In the genomic region with DNA sequence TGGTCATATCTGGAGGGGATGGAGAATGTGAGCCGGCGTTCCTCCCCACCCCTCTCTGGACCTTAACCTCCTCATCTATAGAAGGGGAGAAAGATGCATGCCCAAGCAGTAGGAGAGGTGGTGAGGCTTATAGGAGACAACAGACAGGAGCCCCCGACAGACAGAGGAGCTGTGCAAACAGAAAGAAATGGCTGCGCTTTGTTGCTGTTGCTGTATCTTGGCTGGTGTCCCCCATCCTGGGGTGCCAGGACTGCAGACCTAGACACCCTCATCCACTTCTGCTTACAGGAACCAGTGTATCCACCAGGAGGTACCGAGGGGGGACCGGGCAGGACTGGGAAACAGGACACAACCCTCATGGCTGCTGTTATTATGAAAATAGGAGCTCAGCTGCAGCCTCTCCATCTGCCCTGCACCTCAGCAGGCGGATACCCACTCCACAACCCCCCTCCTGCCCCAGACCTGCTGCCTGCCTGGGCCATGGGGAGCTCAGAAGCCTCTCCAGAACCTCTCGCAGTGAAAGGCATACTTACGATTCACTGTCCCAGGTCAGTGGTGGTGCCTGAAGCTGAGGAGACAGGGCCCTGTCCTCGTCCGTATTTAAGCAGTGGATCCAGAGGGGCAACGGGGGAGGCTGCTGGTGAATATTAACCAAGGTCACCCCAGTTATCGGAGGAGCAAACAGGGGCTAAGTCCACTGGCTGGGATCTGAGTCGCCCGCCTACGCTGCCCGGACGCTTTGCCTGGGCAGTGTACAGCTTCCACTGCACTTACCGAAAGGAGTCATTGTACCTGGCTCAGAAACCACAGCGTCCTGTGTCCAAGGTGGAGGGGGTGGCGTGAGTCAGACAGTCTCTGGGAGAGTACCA, we compare ENCODE assay signal across 1 cellular context.
A peak's percentile ranks its signal among the peaks of the same experiment; 100 is the strongest.
TF ChIP-seq lines count a peak whose summit lies in the region.

A gene (minus strand): TSS at position 576 of the 869 bp plus-strand sequence. CDS start 5,365 bp downstream, outside the sequence.

TF ChIP-seq in HepG2, 621 proteins besides CTCF, POLR2A, EP300 and RAD21 (continued from another document and continues in another):
- TF ChIP-seq ZNF773 (CRISPR knock-in tag; IDR thresholded peaks at IDR 0.05; ENCODE audit: borderline replicate concordance) (no peak), BCL6 (CRISPR knock-in tag; IDR thresholded peaks at IDR 0.05) (peak; percentile 82), ZNF460 (CRISPR knock-in tag; IDR thresholded peaks at IDR 0.05; ENCODE audit: borderline replicate concordance) (no peak), TEAD2 (CRISPR knock-in tag; IDR thresholded peaks at IDR 0.05) (no peak), ZBTB38 (CRISPR knock-in tag; IDR thresholded peaks at IDR 0.05) (no peak; the same call in 1 of the 2 replicates), ZNF33B (CRISPR knock-in tag; IDR thresholded peaks at IDR 0.05) (0 out of 2 replicates have a peak, but pooled peaks have one; percentile 45), SETDB1 (CRISPR knock-in tag; IDR thresholded peaks at IDR 0.05; ENCODE audit: borderline replicate concordance) (no peak), MAFF (IDR thresholded peaks at IDR 0.05; ENCODE audit: low read depth, low read length) (no peak), NONO (IDR thresholded peaks at IDR 0.05) (no peak), NONO (CRISPR knock-in tag; conservative IDR thresholded peaks at IDR 0.05) (peak; percentile 89), ELF3 (CRISPR knock-in tag; IDR thresholded peaks at IDR 0.05) (peak; percentile 68), BRCA1 (CRISPR knock-in tag; IDR thresholded peaks at IDR 0.05) (peak; percentile 68; the same call in 1 of the 2 replicates), ZNF782 (CRISPR knock-in tag; IDR thresholded peaks at IDR 0.05; ENCODE audit: borderline replicate concordance) (peak; percentile 34; the same call in 1 of the 2 replicates), ZNF3 (CRISPR knock-in tag; IDR thresholded peaks at IDR 0.05) (no peak; the same call in 1 of the 2 replicates), ZNF746 (CRISPR knock-in tag; IDR thresholded peaks at IDR 0.05) (peak; percentile 88), PLRG1 (conservative IDR thresholded peaks at IDR 0.05) (no peak), REXO4 (CRISPR knock-in tag; IDR thresholded peaks at IDR 0.05; ENCODE audit: borderline replicate concordance) (no peak; the same call in 1 of the 2 replicates), ZNF546 (CRISPR knock-in tag; conservative IDR thresholded peaks at IDR 0.05) (peak; percentile 85; the same call in 1 of the 2 replicates), ZSCAN12 (CRISPR knock-in tag; IDR thresholded peaks at IDR 0.05) (no peak), NFRKB (IDR thresholded peaks at IDR 0.05) (no peak), ZFAT (CRISPR knock-in tag; conservative IDR thresholded peaks at IDR 0.05) (no peak), CENPX (CRISPR knock-in tag; IDR thresholded peaks at IDR 0.05) (no peak), ASH2L (IDR thresholded peaks at IDR 0.05; ENCODE audit: insufficient read length, low read depth, low read length) (peak; percentile 87)
- TF ChIP-seq, protein P1, sequence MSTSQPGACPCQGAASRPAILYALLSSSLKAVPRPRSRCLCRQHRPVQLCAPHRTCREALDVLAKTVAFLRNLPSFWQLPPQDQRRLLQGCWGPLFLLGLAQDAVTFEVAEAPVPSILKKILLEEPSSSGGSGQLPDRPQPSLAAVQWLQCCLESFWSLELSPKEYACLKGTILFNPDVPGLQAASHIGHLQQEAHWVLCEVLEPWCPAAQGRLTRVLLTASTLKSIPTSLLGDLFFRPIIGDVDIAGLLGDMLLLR (CRISPR knock-in tag; IDR thresholded peaks at IDR 0.05) = 0 out of 2 replicates have a peak, but pooled peaks have one; percentile 44
- TF ChIP-seq, protein P2, sequence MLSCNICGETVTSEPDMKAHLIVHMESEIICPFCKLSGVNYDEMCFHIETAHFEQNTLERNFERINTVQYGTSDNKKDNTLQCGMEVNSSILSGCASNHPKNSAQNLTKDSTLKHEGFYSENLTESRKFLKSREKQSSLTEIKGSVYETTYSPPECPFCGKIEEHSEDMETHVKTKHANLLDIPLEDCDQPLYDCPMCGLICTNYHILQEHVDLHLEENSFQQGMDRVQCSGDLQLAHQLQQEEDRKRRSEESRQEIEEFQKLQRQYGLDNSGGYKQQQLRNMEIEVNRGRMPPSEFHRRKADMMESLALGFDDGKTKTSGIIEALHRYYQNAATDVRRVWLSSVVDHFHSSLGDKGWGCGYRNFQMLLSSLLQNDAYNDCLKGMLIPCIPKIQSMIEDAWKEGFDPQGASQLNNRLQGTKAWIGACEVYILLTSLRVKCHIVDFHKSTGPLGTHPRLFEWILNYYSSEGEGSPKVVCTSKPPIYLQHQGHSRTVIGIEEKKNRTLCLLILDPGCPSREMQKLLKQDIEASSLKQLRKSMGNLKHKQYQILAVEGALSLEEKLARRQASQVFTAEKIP (CRISPR knock-in tag; IDR thresholded peaks at IDR 0.05; ENCODE audit: borderline replicate concordance) = no peak
- TF ChIP-seq, protein P3, sequence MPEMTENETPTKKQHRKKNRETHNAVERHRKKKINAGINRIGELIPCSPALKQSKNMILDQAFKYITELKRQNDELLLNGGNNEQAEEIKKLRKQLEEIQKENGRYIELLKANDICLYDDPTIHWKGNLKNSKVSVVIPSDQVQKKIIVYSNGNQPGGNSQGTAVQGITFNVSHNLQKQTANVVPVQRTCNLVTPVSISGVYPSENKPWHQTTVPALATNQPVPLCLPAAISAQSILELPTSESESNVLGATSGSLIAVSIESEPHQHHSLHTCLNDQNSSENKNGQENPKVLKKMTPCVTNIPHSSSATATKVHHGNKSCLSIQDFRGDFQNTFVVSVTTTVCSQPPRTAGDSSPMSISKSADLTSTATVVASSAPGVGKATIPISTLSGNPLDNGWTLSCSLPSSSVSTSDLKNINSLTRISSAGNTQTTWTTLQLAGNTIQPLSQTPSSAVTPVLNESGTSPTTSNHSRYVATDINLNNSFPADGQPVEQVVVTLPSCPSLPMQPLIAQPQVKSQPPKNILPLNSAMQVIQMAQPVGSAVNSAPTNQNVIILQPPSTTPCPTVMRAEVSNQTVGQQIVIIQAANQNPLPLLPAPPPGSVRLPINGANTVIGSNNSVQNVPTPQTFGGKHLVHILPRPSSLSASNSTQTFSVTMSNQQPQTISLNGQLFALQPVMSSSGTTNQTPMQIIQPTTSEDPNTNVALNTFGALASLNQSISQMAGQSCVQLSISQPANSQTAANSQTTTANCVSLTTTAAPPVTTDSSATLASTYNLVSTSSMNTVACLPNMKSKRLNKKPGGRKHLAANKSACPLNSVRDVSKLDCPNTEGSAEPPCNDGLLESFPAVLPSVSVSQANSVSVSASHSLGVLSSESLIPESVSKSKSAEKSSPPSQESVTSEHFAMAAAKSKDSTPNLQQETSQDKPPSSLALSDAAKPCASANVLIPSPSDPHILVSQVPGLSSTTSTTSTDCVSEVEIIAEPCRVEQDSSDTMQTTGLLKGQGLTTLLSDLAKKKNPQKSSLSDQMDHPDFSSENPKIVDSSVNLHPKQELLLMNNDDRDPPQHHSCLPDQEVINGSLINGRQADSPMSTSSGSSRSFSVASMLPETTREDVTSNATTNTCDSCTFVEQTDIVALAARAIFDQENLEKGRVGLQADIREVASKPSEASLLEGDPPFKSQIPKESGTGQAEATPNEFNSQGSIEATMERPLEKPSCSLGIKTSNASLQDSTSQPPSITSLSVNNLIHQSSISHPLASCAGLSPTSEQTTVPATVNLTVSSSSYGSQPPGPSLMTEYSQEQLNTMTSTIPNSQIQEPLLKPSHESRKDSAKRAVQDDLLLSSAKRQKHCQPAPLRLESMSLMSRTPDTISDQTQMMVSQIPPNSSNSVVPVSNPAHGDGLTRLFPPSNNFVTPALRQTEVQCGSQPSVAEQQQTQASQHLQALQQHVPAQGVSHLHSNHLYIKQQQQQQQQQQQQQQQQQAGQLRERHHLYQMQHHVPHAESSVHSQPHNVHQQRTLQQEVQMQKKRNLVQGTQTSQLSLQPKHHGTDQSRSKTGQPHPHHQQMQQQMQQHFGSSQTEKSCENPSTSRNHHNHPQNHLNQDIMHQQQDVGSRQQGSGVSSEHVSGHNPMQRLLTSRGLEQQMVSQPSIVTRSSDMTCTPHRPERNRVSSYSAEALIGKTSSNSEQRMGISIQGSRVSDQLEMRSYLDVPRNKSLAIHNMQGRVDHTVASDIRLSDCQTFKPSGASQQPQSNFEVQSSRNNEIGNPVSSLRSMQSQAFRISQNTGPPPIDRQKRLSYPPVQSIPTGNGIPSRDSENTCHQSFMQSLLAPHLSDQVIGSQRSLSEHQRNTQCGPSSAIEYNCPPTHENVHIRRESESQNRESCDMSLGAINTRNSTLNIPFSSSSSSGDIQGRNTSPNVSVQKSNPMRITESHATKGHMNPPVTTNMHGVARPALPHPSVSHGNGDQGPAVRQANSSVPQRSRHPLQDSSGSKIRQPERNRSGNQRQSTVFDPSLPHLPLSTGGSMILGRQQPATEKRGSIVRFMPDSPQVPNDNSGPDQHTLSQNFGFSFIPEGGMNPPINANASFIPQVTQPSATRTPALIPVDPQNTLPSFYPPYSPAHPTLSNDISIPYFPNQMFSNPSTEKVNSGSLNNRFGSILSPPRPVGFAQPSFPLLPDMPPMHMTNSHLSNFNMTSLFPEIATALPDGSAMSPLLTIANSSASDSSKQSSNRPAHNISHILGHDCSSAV (CRISPR knock-in tag; IDR thresholded peaks at IDR 0.05; ENCODE audit: borderline replicate concordance) = no peak
- TF ChIP-seq, protein P4, sequence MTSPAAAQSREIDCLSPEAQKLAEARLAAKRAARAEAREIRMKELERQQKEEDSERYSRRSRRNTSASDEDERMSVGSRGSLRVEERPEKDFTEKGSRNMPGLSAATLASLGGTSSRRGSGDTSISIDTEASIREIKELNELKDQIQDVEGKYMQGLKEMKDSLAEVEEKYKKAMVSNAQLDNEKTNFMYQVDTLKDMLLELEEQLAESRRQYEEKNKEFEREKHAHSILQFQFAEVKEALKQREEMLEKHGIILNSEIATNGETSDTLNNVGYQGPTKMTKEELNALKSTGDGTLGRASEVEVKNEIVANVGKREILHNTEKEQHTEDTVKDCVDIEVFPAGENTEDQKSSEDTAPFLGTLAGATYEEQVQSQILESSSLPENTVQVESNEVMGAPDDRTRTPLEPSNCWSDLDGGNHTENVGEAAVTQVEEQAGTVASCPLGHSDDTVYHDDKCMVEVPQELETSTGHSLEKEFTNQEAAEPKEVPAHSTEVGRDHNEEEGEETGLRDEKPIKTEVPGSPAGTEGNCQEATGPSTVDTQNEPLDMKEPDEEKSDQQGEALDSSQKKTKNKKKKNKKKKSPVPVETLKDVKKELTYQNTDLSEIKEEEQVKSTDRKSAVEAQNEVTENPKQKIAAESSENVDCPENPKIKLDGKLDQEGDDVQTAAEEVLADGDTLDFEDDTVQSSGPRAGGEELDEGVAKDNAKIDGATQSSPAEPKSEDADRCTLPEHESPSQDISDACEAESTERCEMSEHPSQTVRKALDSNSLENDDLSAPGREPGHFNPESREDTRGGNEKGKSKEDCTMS (CRISPR knock-in tag; conservative IDR thresholded peaks at IDR 0.05) = 0 out of 2 replicates have a peak, but pooled peaks have one; percentile 44
- TF ChIP-seq, protein P5, sequence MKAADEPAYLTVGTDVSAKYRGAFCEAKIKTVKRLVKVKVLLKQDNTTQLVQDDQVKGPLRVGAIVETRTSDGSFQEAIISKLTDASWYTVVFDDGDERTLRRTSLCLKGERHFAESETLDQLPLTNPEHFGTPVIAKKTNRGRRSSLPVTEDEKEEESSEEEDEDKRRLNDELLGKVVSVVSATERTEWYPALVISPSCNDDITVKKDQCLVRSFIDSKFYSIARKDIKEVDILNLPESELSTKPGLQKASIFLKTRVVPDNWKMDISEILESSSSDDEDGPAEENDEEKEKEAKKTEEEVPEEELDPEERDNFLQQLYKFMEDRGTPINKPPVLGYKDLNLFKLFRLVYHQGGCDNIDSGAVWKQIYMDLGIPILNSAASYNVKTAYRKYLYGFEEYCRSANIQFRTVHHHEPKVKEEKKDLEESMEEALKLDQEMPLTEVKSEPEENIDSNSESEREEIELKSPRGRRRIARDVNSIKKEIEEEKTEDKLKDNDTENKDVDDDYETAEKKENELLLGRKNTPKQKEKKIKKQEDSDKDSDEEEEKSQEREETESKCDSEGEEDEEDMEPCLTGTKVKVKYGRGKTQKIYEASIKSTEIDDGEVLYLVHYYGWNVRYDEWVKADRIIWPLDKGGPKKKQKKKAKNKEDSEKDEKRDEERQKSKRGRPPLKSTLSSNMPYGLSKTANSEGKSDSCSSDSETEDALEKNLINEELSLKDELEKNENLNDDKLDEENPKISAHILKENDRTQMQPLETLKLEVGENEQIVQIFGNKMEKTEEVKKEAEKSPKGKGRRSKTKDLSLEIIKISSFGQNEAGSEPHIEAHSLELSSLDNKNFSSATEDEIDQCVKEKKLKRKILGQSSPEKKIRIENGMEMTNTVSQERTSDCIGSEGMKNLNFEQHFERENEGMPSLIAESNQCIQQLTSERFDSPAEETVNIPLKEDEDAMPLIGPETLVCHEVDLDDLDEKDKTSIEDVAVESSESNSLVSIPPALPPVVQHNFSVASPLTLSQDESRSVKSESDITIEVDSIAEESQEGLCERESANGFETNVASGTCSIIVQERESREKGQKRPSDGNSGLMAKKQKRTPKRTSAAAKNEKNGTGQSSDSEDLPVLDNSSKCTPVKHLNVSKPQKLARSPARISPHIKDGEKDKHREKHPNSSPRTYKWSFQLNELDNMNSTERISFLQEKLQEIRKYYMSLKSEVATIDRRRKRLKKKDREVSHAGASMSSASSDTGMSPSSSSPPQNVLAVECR (CRISPR knock-in tag; IDR thresholded peaks at IDR 0.05; ENCODE audit: borderline replicate concordance) = peak; percentile 72; the same call in 1 of the 2 replicates
- TF ChIP-seq, protein P6, sequence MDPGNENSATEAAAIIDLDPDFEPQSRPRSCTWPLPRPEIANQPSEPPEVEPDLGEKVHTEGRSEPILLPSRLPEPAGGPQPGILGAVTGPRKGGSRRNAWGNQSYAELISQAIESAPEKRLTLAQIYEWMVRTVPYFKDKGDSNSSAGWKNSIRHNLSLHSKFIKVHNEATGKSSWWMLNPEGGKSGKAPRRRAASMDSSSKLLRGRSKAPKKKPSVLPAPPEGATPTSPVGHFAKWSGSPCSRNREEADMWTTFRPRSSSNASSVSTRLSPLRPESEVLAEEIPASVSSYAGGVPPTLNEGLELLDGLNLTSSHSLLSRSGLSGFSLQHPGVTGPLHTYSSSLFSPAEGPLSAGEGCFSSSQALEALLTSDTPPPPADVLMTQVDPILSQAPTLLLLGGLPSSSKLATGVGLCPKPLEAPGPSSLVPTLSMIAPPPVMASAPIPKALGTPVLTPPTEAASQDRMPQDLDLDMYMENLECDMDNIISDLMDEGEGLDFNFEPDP (CRISPR knock-in tag; conservative IDR thresholded peaks at IDR 0.05) = 0 out of 2 replicates have a peak, but pooled peaks have one; percentile 75
- TF ChIP-seq, protein P7, sequence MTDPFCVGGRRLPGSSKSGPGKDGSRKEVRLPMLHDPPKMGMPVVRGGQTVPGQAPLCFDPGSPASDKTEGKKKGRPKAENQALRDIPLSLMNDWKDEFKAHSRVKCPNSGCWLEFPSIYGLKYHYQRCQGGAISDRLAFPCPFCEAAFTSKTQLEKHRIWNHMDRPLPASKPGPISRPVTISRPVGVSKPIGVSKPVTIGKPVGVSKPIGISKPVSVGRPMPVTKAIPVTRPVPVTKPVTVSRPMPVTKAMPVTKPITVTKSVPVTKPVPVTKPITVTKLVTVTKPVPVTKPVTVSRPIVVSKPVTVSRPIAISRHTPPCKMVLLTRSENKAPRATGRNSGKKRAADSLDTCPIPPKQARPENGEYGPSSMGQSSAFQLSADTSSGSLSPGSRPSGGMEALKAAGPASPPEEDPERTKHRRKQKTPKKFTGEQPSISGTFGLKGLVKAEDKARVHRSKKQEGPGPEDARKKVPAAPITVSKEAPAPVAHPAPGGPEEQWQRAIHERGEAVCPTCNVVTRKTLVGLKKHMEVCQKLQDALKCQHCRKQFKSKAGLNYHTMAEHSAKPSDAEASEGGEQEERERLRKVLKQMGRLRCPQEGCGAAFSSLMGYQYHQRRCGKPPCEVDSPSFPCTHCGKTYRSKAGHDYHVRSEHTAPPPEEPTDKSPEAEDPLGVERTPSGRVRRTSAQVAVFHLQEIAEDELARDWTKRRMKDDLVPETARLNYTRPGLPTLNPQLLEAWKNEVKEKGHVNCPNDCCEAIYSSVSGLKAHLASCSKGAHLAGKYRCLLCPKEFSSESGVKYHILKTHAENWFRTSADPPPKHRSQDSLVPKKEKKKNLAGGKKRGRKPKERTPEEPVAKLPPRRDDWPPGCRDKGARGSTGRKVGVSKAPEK (CRISPR knock-in tag; IDR thresholded peaks at IDR 0.05; ENCODE audit: borderline replicate concordance) = no peak
